Comparison of ENCODE assay signal across 1 cellular context in the genomic region with DNA sequence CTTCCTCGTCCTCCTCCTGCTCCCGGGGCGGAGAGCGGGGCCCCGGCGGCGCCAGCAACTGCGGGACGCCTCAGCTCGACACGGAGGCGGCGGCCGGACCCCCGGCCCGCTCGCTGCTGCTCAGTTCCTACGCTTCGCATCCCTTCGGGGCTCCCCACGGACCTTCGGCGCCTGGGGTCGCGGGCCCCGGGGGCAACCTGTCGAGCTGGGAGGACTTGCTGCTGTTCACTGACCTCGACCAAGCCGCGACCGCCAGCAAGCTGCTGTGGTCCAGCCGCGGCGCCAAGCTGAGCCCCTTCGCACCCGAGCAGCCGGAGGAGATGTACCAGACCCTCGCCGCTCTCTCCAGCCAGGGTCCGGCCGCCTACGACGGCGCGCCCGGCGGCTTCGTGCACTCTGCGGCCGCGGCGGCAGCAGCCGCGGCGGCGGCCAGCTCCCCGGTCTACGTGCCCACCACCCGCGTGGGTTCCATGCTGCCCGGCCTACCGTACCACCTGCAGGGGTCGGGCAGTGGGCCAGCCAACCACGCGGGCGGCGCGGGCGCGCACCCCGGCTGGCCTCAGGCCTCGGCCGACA.
TF ChIP-seq lines count a peak whose summit lies in the region.

No MANE protein-coding gene starts in this region.

TF ChIP-seq in IMR-90, 13 proteins besides CTCF, POLR2A, EP300 and RAD21 (continued from another document):
- TF ChIP-seq CEBPB (IDR thresholded peaks at IDR 0.05; ENCODE audit: low read depth, low read length), result no peak
